ENCODE assay signal across 26 cellular contexts in the genomic region with DNA sequence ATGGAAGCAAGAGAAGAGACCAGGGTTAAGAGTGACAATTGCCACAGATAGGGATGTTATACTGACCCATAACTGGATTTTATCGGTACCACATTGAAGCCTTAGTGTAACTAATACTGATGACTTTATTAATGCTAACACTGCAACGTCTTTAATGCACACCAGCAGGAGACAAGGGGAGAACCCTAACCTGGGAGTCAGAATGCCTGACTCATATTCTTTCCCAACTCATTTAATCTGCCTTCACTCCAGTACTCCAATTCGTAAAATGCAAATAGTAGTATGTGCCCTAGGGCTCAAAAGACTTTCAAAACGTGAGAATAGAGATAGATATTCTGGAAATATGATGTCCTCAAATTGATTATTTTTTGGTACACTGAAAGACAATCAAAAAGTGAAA.
"Had no signal": no experiment of that assay in that cellular context is flagged by ENCODE, and none has a peak within 500 bp of the region (broad histone marks: within the 10 kb centered on the region; RNA-seq: fewer than 3 reads in every experiment).

No MANE protein-coding gene starts in this region.

- H3K4me3 Mint-ChIP-seq: activated CD4-positive, alpha-beta T cell treated with anti-CD3 and anti-CD28 coated beads, Interleukin-2, amount 10 ng/mL, durations not matched to agents 7 days and 5 days; activated CD8-positive, alpha-beta T cell treated with anti-CD3 and anti-CD28 coated beads for 36 hours; activated T-cell treated with anti-CD3 and anti-CD28 coated beads, Interleukin-2, amount 50 U/mL, for 4 hours; activated T-helper 17 cell treated with anti-CD3 and anti-CD28 coated beads, Interleukin-2, amount 50 U/mL, for 72 hours; nephron; stimulated activated effector memory CD8-positive, alpha-beta T cell treated with anti-CD3 and anti-CD28 coated beads, Interleukin-12 subunit alpha, Interleukin-12 subunit beta, amount 100 ng/mL, for 72 hours; stimulated activated naive CD8-positive, alpha-beta T cell treated with anti-CD3 and anti-CD28 coated beads, Interleukin-15, Interleukin-2, amounts not matched to agents 100 ng/mL and 50 ng/mL, for 24 hours had no signal

- ATAC-seq: activated CD8-positive, alpha-beta T cell treated with anti-CD3 and anti-CD28 coated beads for 36 hours; activated T-cell treated with anti-CD3 and anti-CD28 coated beads, Interleukin-2, amount 50 U/mL, for 4 hours; activated T-helper 17 cell treated with anti-CD3 and anti-CD28 coated beads, Interleukin-2, amount 50 U/mL, for 72 hours; gastroesophageal sphincter; left cardiac atrium; left ventricle myocardium superior; right lobe of liver; stimulated activated effector memory CD8-positive, alpha-beta T cell treated with anti-CD3 and anti-CD28 coated beads, Interleukin-12 subunit alpha, Interleukin-12 subunit beta, amount 100 ng/mL, for 72 hours had no signal

- H3K4me1 ChIP-seq: gastroesophageal sphincter, right lobe of liver had no signal

- H3K27me3 ChIP-seq: gastroesophageal sphincter, hepatocyte, right lobe of liver had no signal

- H3K27ac Mint-ChIP-seq: activated CD4-positive, alpha-beta T cell treated with anti-CD3 and anti-CD28 coated beads, Interleukin-2, amount 10 ng/mL, durations not matched to agents 7 days and 5 days; activated CD8-positive, alpha-beta T cell treated with anti-CD3 and anti-CD28 coated beads for 36 hours; activated T-helper 17 cell treated with anti-CD3 and anti-CD28 coated beads, Interleukin-2, amount 50 U/mL, for 72 hours; stimulated activated effector memory CD8-positive, alpha-beta T cell treated with anti-CD3 and anti-CD28 coated beads, Interleukin-12 subunit alpha, Interleukin-12 subunit beta, amount 100 ng/mL, for 72 hours; stimulated activated naive CD8-positive, alpha-beta T cell treated with anti-CD3 and anti-CD28 coated beads, Interleukin-15, Interleukin-2, amounts not matched to agents 100 ng/mL and 50 ng/mL, for 24 hours had no signal

- H3K36me3 Mint-ChIP-seq: stimulated activated effector memory CD8-positive, alpha-beta T cell treated with anti-CD3 and anti-CD28 coated beads, Interleukin-12 subunit alpha, Interleukin-12 subunit beta, amount 100 ng/mL, for 72 hours had no signal

- H3K36me3 ChIP-seq: gastroesophageal sphincter, right lobe of liver, thoracic aorta had no signal

- H3K4me3 ChIP-seq: gastroesophageal sphincter, hepatocyte, right lobe of liver, thoracic aorta had no signal

- H3K9me3 ChIP-seq: gastroesophageal sphincter, right lobe of liver, thoracic aorta had no signal

- H2AFZ ChIP-seq: hepatocyte had no signal

- H3K27me3 Mint-ChIP-seq: activated CD4-positive, alpha-beta T cell treated with anti-CD3 and anti-CD28 coated beads, Interleukin-2, amount 10 ng/mL, durations not matched to agents 7 days and 5 days; activated CD8-positive, alpha-beta T cell treated with anti-CD3 and anti-CD28 coated beads for 36 hours; activated T-helper 17 cell treated with anti-CD3 and anti-CD28 coated beads, Interleukin-2, amount 50 U/mL, for 72 hours had no signal

- DNase-seq: activated CD4-positive, alpha-beta T cell treated with anti-CD3 and anti-CD28 coated beads for 1 hour; activated CD4-positive, alpha-beta T cell treated with anti-CD3 and anti-CD28 coated beads, Interleukin-2, amount 10 ng/mL, durations not matched to agents 7 days and 5 days; activated CD8-positive, alpha-beta T cell treated with anti-CD3 and anti-CD28 coated beads for 36 hours; activated gamma-delta T cell treated with Interleukin-2 at 50 U/mL for 16 hours; activated naive CD4-positive, alpha-beta T cell treated with anti-CD3 and anti-CD28 coated beads, Interleukin-2, amount 50 U/mL, for 16 hours; activated T-cell treated with anti-CD3 and anti-CD28 coated beads, Interleukin-2, amount 50 U/mL, for 4 hours; amygdala; central memory CD4-positive, alpha-beta T cell; dermis blood vessel endothelial cell; effector CD8-positive, alpha-beta T cell; left cardiac atrium; left ventricle myocardium superior; right lobe of liver; stimulated activated CD4-positive, alpha-beta T cell treated with anti-CD3 and anti-CD28 coated beads, Interleukin-4, amount 100 ng/mL, for 1 hour; T1000; trophoblast cell had no signal

- H3K27ac ChIP-seq: gastroesophageal sphincter, hepatocyte, right lobe of liver, thoracic aorta had no signal

- H3K9me3 Mint-ChIP-seq: activated CD4-positive, alpha-beta T cell treated with anti-CD3 and anti-CD28 coated beads, Interleukin-2, amount 10 ng/mL, durations not matched to agents 7 days and 5 days; activated CD8-positive, alpha-beta T cell treated with anti-CD3 and anti-CD28 coated beads for 36 hours; activated T-cell treated with anti-CD3 and anti-CD28 coated beads, Interleukin-2, amount 50 U/mL, for 4 hours; activated T-helper 17 cell treated with anti-CD3 and anti-CD28 coated beads, Interleukin-2, amount 50 U/mL, for 72 hours; nephron; stimulated activated effector memory CD8-positive, alpha-beta T cell treated with anti-CD3 and anti-CD28 coated beads, Interleukin-12 subunit alpha, Interleukin-12 subunit beta, amount 100 ng/mL, for 72 hours; stimulated activated naive CD8-positive, alpha-beta T cell treated with anti-CD3 and anti-CD28 coated beads, Interleukin-15, Interleukin-2, amounts not matched to agents 100 ng/mL and 50 ng/mL, for 24 hours had no signal

- H3K4me1 Mint-ChIP-seq: activated CD4-positive, alpha-beta T cell treated with anti-CD3 and anti-CD28 coated beads, Interleukin-2, amount 10 ng/mL, durations not matched to agents 7 days and 5 days; activated T-helper 17 cell treated with anti-CD3 and anti-CD28 coated beads, Interleukin-2, amount 50 U/mL, for 72 hours; stimulated activated effector memory CD8-positive, alpha-beta T cell treated with anti-CD3 and anti-CD28 coated beads, Interleukin-12 subunit alpha, Interleukin-12 subunit beta, amount 100 ng/mL, for 72 hours had no signal

- H3K4me2 ChIP-seq: hepatocyte had no signal

- FAIRE-seq: colon, keratinocyte, urothelium cell line had no signal
